In genomic region chr11:121376135-121376534, GRCh38 we compare ENCODE assay signal across 19 cellular contexts.
"Had no signal": no experiment of that assay in that cellular context is flagged by ENCODE, and none has a peak within 500 bp of the region (broad histone marks: within the 10 kb centered on the region; RNA-seq: fewer than 3 reads in every experiment).

No MANE protein-coding gene starts in this region.

- H3K27ac ChIP-seq: coronary artery, esophagus muscularis mucosa, parathyroid adenoma, stomach, testis had no signal

- H3K36me3 Mint-ChIP-seq: activated naive CD8-positive, alpha-beta T cell; brain; naive thymus-derived CD8-positive, alpha-beta T cell had no signal

- H3K27me3 Mint-ChIP-seq: activated B cell treated with CpG ODN at 0.5 μM for 24 hours; activated CD4-positive, alpha-beta T cell treated with anti-CD3 and anti-CD28 coated beads, Interleukin-2, amount 10 ng/mL, durations not matched to agents 24 days and 14 days; activated naive CD8-positive, alpha-beta T cell; central memory CD8-positive, alpha-beta T cell; naive thymus-derived CD8-positive, alpha-beta T cell had no signal

- ATAC-seq: left lobe of liver; mucosa of descending colon; naive thymus-derived CD8-positive, alpha-beta T cell had no signal

- H3K4me1 ChIP-seq: esophagus muscularis mucosa, parathyroid adenoma, stomach, testis had no signal

- H3K27ac Mint-ChIP-seq: activated B cell treated with CpG ODN at 0.5 μM for 24 hours; activated CD4-positive, alpha-beta T cell treated with anti-CD3 and anti-CD28 coated beads, Interleukin-2, amount 10 ng/mL, durations not matched to agents 24 days and 14 days; activated naive CD8-positive, alpha-beta T cell; brain had no signal

- H3K27me3 ChIP-seq: esophagus muscularis mucosa, stomach, testis had no signal

- H3K9me3 ChIP-seq: esophagus muscularis mucosa, mucosa of descending colon, stomach, testis had no signal

- H3K36me3 ChIP-seq: esophagus muscularis mucosa, stomach had no signal

- H3K4me3 Mint-ChIP-seq: activated B cell treated with CpG ODN at 0.5 μM for 24 hours; activated CD4-positive, alpha-beta T cell treated with anti-CD3 and anti-CD28 coated beads, Interleukin-2, amount 10 ng/mL, durations not matched to agents 24 days and 14 days; activated naive CD8-positive, alpha-beta T cell; brain; central memory CD8-positive, alpha-beta T cell had no signal

- H3K4me3 ChIP-seq: coronary artery, esophagus muscularis mucosa, mucosa of descending colon, stomach, testis had no signal

- DNase-seq: activated B cell treated with CpG ODN at 0.5 μM for 24 hours; activated CD4-positive, alpha-beta T cell treated with anti-CD3 and anti-CD28 coated beads, Interleukin-2, amount 10 ng/mL, durations not matched to agents 24 days and 14 days; activated gamma-delta T cell treated with Interleukin-2 at 50 U/mL for 16 hours; amniotic stem cell; effector CD4-positive, alpha-beta T cell; mammary epithelial cell; mucosa of descending colon; naive thymus-derived CD8-positive, alpha-beta T cell; stimulated activated CD4-positive, alpha-beta T cell treated with anti-CD3 and anti-CD28 coated beads, Interleukin-12 subunit alpha, Interleukin-12 subunit beta, amount 100 ng/mL, for 4 hours; stimulated activated CD4-positive, alpha-beta T cell treated with anti-CD3 and anti-CD28 coated beads, Interleukin-2, amount 100 ng/mL, for 24 hours; stomach; testis had no signal

- H3K9me3 Mint-ChIP-seq: activated B cell treated with CpG ODN at 0.5 μM for 24 hours; central memory CD8-positive, alpha-beta T cell; naive thymus-derived CD8-positive, alpha-beta T cell had no signal

- H3K4me1 Mint-ChIP-seq: brain had no signal
